1 cellular context compared by ENCODE assay signal in the genomic region with DNA sequence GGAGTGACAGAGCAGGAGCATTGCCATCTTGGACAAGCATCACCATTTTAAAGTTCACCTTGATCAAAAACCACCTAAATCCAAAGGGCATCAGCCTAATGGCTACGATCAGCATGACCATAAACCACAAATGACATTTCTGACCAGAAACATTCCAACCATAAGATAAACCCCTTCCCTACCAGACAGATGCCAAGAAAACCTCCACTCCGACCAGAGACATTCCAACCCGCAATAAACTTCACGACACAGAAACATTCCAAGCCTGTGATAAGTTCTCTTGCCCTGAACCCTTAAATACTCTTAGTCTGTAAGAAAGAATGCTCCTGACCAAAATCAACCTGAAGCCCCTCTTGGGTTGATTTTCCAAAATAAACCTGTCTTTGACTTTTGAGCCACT.
TF ChIP-seq lines count a peak whose summit lies in the region.

No MANE protein-coding gene starts in this region.

TF ChIP-seq in H1, 55 proteins besides CTCF, POLR2A, EP300 and RAD21:
- TF ChIP-seq TAF1 (IDR thresholded peaks at IDR 0.05; ENCODE audit: low read depth, low read length) = no peak
- TF ChIP-seq RBBP5 (IDR thresholded peaks at IDR 0.05; ENCODE audit: borderline replicate concordance, low read depth, low read length) = no peak
- no peak for TF ChIP-seq NRF1 (IDR thresholded peaks at IDR 0.05; ENCODE audit: low read depth, low read length)
- no peak for TF ChIP-seq GTF2F1 (IDR thresholded peaks at IDR 0.05; ENCODE audit: borderline replicate concordance, low read depth, low read length)
- no peak for TF ChIP-seq CBX8 (IDR thresholded peaks at IDR 0.05; ENCODE audit: borderline replicate concordance, low read depth, low read length)
- TF ChIP-seq ZNF274 (IDR thresholded peaks at IDR 0.05; ENCODE audit: borderline replicate concordance, extremely low read depth, low read length) = no peak
- TF ChIP-seq KDM1A (IDR thresholded peaks at IDR 0.05; ENCODE audit: borderline replicate concordance, low read length) = no peak
- no peak for TF ChIP-seq ASH2L (IDR thresholded peaks at IDR 0.05; ENCODE audit: low read length)
- TF ChIP-seq EZH2 (IDR thresholded peaks at IDR 0.05; ENCODE audit: low read depth, low read length, severe bottlenecking) = no peak
- no peak for TF ChIP-seq SP4 (IDR thresholded peaks at IDR 0.05; ENCODE audit: low read length)
- no peak for TF ChIP-seq RFX5 (IDR thresholded peaks at IDR 0.05; ENCODE audit: borderline replicate concordance, low read depth, low read length)
- TF ChIP-seq, protein P1, sequence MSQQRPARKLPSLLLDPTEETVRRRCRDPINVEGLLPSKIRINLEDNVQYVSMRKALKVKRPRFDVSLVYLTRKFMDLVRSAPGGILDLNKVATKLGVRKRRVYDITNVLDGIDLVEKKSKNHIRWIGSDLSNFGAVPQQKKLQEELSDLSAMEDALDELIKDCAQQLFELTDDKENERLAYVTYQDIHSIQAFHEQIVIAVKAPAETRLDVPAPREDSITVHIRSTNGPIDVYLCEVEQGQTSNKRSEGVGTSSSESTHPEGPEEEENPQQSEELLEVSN (IDR thresholded peaks at IDR 0.05) = no peak
- no peak for TF ChIP-seq JUND (IDR thresholded peaks at IDR 0.05; ENCODE audit: low read length)
- TF ChIP-seq HDAC2 (IDR thresholded peaks at IDR 0.05; ENCODE audit: borderline replicate concordance in 1 of 2, low read depth in 2 of 2, low read length in 2 of 2) = no peak
- TF ChIP-seq, protein P2, sequence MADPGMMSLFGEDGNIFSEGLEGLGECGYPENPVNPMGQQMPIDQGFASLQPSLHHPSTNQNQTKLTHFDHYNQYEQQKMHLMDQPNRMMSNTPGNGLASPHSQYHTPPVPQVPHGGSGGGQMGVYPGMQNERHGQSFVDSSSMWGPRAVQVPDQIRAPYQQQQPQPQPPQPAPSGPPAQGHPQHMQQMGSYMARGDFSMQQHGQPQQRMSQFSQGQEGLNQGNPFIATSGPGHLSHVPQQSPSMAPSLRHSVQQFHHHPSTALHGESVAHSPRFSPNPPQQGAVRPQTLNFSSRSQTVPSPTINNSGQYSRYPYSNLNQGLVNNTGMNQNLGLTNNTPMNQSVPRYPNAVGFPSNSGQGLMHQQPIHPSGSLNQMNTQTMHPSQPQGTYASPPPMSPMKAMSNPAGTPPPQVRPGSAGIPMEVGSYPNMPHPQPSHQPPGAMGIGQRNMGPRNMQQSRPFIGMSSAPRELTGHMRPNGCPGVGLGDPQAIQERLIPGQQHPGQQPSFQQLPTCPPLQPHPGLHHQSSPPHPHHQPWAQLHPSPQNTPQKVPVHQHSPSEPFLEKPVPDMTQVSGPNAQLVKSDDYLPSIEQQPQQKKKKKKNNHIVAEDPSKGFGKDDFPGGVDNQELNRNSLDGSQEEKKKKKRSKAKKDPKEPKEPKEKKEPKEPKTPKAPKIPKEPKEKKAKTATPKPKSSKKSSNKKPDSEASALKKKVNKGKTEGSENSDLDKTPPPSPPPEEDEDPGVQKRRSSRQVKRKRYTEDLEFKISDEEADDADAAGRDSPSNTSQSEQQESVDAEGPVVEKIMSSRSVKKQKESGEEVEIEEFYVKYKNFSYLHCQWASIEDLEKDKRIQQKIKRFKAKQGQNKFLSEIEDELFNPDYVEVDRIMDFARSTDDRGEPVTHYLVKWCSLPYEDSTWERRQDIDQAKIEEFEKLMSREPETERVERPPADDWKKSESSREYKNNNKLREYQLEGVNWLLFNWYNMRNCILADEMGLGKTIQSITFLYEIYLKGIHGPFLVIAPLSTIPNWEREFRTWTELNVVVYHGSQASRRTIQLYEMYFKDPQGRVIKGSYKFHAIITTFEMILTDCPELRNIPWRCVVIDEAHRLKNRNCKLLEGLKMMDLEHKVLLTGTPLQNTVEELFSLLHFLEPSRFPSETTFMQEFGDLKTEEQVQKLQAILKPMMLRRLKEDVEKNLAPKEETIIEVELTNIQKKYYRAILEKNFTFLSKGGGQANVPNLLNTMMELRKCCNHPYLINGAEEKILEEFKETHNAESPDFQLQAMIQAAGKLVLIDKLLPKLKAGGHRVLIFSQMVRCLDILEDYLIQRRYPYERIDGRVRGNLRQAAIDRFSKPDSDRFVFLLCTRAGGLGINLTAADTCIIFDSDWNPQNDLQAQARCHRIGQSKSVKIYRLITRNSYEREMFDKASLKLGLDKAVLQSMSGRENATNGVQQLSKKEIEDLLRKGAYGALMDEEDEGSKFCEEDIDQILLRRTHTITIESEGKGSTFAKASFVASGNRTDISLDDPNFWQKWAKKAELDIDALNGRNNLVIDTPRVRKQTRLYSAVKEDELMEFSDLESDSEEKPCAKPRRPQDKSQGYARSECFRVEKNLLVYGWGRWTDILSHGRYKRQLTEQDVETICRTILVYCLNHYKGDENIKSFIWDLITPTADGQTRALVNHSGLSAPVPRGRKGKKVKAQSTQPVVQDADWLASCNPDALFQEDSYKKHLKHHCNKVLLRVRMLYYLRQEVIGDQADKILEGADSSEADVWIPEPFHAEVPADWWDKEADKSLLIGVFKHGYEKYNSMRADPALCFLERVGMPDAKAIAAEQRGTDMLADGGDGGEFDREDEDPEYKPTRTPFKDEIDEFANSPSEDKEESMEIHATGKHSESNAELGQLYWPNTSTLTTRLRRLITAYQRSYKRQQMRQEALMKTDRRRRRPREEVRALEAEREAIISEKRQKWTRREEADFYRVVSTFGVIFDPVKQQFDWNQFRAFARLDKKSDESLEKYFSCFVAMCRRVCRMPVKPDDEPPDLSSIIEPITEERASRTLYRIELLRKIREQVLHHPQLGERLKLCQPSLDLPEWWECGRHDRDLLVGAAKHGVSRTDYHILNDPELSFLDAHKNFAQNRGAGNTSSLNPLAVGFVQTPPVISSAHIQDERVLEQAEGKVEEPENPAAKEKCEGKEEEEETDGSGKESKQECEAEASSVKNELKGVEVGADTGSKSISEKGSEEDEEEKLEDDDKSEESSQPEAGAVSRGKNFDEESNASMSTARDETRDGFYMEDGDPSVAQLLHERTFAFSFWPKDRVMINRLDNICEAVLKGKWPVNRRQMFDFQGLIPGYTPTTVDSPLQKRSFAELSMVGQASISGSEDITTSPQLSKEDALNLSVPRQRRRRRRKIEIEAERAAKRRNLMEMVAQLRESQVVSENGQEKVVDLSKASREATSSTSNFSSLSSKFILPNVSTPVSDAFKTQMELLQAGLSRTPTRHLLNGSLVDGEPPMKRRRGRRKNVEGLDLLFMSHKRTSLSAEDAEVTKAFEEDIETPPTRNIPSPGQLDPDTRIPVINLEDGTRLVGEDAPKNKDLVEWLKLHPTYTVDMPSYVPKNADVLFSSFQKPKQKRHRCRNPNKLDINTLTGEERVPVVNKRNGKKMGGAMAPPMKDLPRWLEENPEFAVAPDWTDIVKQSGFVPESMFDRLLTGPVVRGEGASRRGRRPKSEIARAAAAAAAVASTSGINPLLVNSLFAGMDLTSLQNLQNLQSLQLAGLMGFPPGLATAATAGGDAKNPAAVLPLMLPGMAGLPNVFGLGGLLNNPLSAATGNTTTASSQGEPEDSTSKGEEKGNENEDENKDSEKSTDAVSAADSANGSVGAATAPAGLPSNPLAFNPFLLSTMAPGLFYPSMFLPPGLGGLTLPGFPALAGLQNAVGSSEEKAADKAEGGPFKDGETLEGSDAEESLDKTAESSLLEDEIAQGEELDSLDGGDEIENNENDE (IDR thresholded peaks at IDR 0.05; ENCODE audit: insufficient replicate concordance, low read length) = no peak
